In genomic region chr14:49303952-49304516, GRCh38 we compare ENCODE assay signal across 11 cellular contexts.
DNase-seq lines count a peak whose midpoint lies in the region; ATAC-seq, FAIRE-seq and TF ChIP-seq lines count a peak whose summit lies in the region.
"Had no signal": no experiment of that assay in that cellular context is flagged by ENCODE, and none has a peak within 500 bp of the region (broad histone marks: within the 10 kb centered on the region; RNA-seq: fewer than 3 reads in every experiment).

No MANE protein-coding gene starts in this region.

- ATAC-seq in GM12878, result 0 out of 3 replicates have a peak, but pooled peaks have one; percentile 31
- ATAC-seq in HepG2, result no peak
- ATAC-seq in left ventricle myocardium superior, result no peak
- ATAC-seq: Panc1 had no signal

- H2AFZ ChIP-seq in GM12878 (ENCODE audit: control insufficient read depth, low read depth, low read length) (no peak overlapping the region), HepG2 (ENCODE audit: low read length) (no peak overlapping the region)

- peak; percentile 20 for DNase-seq in ELR (ENCODE audit: low read depth)
- peak; percentile 42 for DNase-seq in NB4 (ENCODE audit: low read depth)
- no peak for DNase-seq in GM12878 (ENCODE audit: low read depth, low spot score)
- DNase-seq in HepG2 (ENCODE audit: low spot score), result no peak
- DNase-seq in activated effector memory CD4-positive, alpha-beta T cell treated with anti-CD3 and anti-CD28 coated beads, Interleukin-2, amount 50 U/mL, for 16 hours, result no peak
- DNase-seq in activated CD4-positive, CD25-positive, alpha-beta regulatory T cell treated with anti-CD3 and anti-CD28 coated beads, Interleukin-2, amount 50 U/mL, for 72 hours, result no peak
- no peak for DNase-seq in central memory CD4-positive, alpha-beta T cell
- no peak for DNase-seq in left ventricle myocardium superior
- DNase-seq: activated naive CD8-positive, alpha-beta T cell treated with anti-CD3 and anti-CD28 coated beads, Interleukin-2, amount 10 ng/mL, durations not matched to agents 7 days and 5 days had no signal

- intact Hi-C loops in GM12878 (cut with micrococcal nuclease; ENCODE audit: unreplicated experiment) (no loop called here), HepG2 (cut with micrococcal nuclease; ENCODE audit: unreplicated experiment) (no loop called here), left ventricle myocardium superior (cut with micrococcal nuclease) (no loop called here)

- SMC1A ChIA-PET in GM12878 (lab: Charles Lee; ENCODE audit: uncharacterized antibody, unreplicated experiment), result no interaction called here

- H4K20me1 ChIP-seq in GM12878 (ENCODE audit: control insufficient read depth, insufficient read depth) (no peaks in the 10 kb centered on the region), HepG2 (ENCODE audit: insufficient read depth, low read length) (no peaks in the 10 kb centered on the region)

- no peaks in the 10 kb centered on the region for H3K27me3 ChIP-seq in GM12878 (replicated peaks in 1 of 2; ENCODE audit: control insufficient read depth in 2 of 2, insufficient read depth in 2 of 2, low read length in 1 of 2)
- H3K27me3 ChIP-seq in HepG2 (ENCODE audit: control insufficient read depth in 1 of 2, insufficient read depth in 2 of 2, low read length in 2 of 2), result no peaks in the 10 kb centered on the region

- TF ChIP-seq RAD21 in GM12878 (IDR thresholded peaks at IDR 0.05; ENCODE audit: insufficient read depth, low read depth, low read length) (no peak), HepG2 (CRISPR knock-in tag; IDR thresholded peaks at IDR 0.05) (no peak)

- H3K79me2 ChIP-seq in GM12878 (ENCODE audit: control insufficient read depth, insufficient read depth, low read length) (no peaks in the 10 kb centered on the region), HepG2 (ENCODE audit: insufficient read depth, low read length) (no peaks in the 10 kb centered on the region)

- H3K4me3 ChIP-seq in NB4 (ENCODE audit: low read depth, low read length) (no peak overlapping the region), GM12878 (no peak overlapping the region), HepG2 (replicated peaks in 1 of 3; ENCODE audit: insufficient read depth in 1 of 3, low read depth in 2 of 3, low read length in 3 of 3) (no peak overlapping the region)
- H3K4me3 ChIP-seq: lung had no signal

- H3K36me3 ChIP-seq in GM12878 (ENCODE audit: control insufficient read depth in 2 of 2, insufficient read depth in 2 of 2, low read length in 1 of 2) (no peaks in the 10 kb centered on the region), HepG2 (replicated peaks in 1 of 2; ENCODE audit: control insufficient read depth in 1 of 2, insufficient read depth in 2 of 2, low read length in 2 of 2) (no peaks in the 10 kb centered on the region)

- H3K9me3 ChIP-seq in GM12878 (replicated peaks; ENCODE audit: control insufficient read depth, insufficient read depth, low read length), result no peaks in the 10 kb centered on the region
- H3K9me3 ChIP-seq in HepG2 (ENCODE audit: low read length), result no peaks in the 10 kb centered on the region

- POLR2A ChIA-PET in GM12878 (lab: Charles Lee), result no interaction called here
- POLR2A ChIA-PET in HepG2 (lab: Yijun Ruan, JAX), result no interaction called here

- TF ChIP-seq CTCF in NB4 (IDR thresholded peaks at IDR 0.05; ENCODE audit: low read depth, low read length) (no peak), GM12878 (IDR thresholded peaks at IDR 0.05 in 2 of 3, conservative IDR thresholded peaks at IDR 0.05 in 1 of 3; ENCODE audit: control insufficient read depth in 2 of 3, extremely low read depth in 1 of 3, insufficient read depth in 1 of 3, low read depth in 3 of 3, low read length in 3 of 3) (no peak), HepG2 (CRISPR knock-in tag; IDR thresholded peaks at IDR 0.05) (no peak)

- RAD21 ChIA-PET in GM12878 (lab: Charles Lee; ENCODE audit: unreplicated experiment), result no interaction called here

- WGBS in GM12878 (ENCODE audit: insufficient coverage, insufficient replicate concordance, low lambda C conversion rate, missing lambda C conversion rate), result 0% methylated on average over 5 of the region's 5 CpGs
- WGBS in HepG2 (ENCODE audit: low lambda C conversion rate), result 27% methylated on average over 5 of the region's 5 CpGs

- H3K4me2 ChIP-seq in GM12878 (ENCODE audit: control insufficient read depth, insufficient read depth) (no peak overlapping the region), HepG2 (ENCODE audit: low read depth, low read length) (no peak overlapping the region)

- H3K27ac ChIP-seq in GM12878 (ENCODE audit: control insufficient read depth, insufficient read depth), result no peak overlapping the region
- H3K27ac ChIP-seq in HepG2 (ENCODE audit: extremely low read length, insufficient read depth, low read length), result no peak overlapping the region

- H3K9ac ChIP-seq in GM12878 (ENCODE audit: control insufficient read depth, insufficient read depth, low read length), result no peak overlapping the region
- H3K9ac ChIP-seq in HepG2 (ENCODE audit: insufficient read depth, low read depth, low read length), result no peak overlapping the region

- TF ChIP-seq POLR2A in NB4 (IDR thresholded peaks at IDR 0.05; ENCODE audit: extremely low read depth, insufficient read length) (no peak), GM12878 (IDR thresholded peaks at IDR 0.05; ENCODE audit: low read depth, low read length) (no peak), HepG2 (IDR thresholded peaks at IDR 0.05; ENCODE audit: insufficient read depth in 1 of 2, low read depth in 2 of 2, low read length in 2 of 2) (no peak)

- BruUV-seq in GM12878 (replicated peaks; lab: Mats Ljungman, UMichigan), result no TSS peak
- no TSS peak for BruUV-seq in HepG2 (replicated peaks; lab: Mats Ljungman, UMichigan)

- in situ Hi-C loops in GM12878 (cut with MboI) (no loop called here), HepG2 (cut with HindIII; ENCODE audit: extremely low pct_ligation_motif_present, low pct_unique_long_range_greater_than_20kb) (no loop called here)

- no peaks in the 10 kb centered on the region for H3K4me1 ChIP-seq in GM12878 (ENCODE audit: control insufficient read depth, insufficient read depth, low read length)
- H3K4me1 ChIP-seq in HepG2 (ENCODE audit: insufficient read depth, low read length), result no peaks in the 10 kb centered on the region

- TF ChIP-seq EP300 in GM12878 (IDR thresholded peaks at IDR 0.05; ENCODE audit: borderline replicate concordance in 1 of 2, control insufficient read depth in 1 of 2, low read depth in 2 of 2, low read length in 2 of 2) (no peak), HepG2 (IDR thresholded peaks at IDR 0.05; ENCODE audit: low read depth in 2 of 2, low read length in 2 of 2) (no peak), HepG2 (CRISPR knock-in tag; IDR thresholded peaks at IDR 0.05; ENCODE audit: borderline replicate concordance) (no peak)

- CTCF ChIA-PET in GM12878 (lab: Yijun Ruan, JAX), result interaction anchor here (1.4 kb wide), 1 partner anchor 9 kb away, joined by 4 read pairs; no protein-coding TSS in a partner anchor
- CTCF ChIA-PET in HepG2 (lab: Yijun Ruan, JAX; ENCODE audit: low intra/inter-chr PET ratio, low total read pairs), result no interaction called here

- FAIRE-seq in GM12878 (lab: Jason Lieb, UNC) (no peak), HepG2 (lab: Jason Lieb, UNC) (no peak)

TF ChIP-seq in HepG2, 621 proteins besides CTCF, POLR2A, EP300 and RAD21 (continues in another document):
- TF ChIP-seq, protein P1, sequence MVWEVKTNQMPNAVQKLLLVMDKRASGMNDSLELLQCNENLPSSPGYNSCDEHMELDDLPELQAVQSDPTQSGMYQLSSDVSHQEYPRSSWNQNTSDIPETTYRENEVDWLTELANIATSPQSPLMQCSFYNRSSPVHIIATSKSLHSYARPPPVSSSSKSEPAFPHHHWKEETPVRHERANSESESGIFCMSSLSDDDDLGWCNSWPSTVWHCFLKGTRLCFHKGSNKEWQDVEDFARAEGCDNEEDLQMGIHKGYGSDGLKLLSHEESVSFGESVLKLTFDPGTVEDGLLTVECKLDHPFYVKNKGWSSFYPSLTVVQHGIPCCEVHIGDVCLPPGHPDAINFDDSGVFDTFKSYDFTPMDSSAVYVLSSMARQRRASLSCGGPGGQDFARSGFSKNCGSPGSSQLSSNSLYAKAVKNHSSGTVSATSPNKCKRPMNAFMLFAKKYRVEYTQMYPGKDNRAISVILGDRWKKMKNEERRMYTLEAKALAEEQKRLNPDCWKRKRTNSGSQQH (CRISPR knock-in tag; IDR thresholded peaks at IDR 0.05; ENCODE audit: low read depth), result no peak
- TF ChIP-seq MIER2 (CRISPR knock-in tag; IDR thresholded peaks at IDR 0.05) (peak; percentile 95), ISL2 (CRISPR knock-in tag; IDR thresholded peaks at IDR 0.05) (no peak), ZNF775 (CRISPR knock-in tag; IDR thresholded peaks at IDR 0.05; ENCODE audit: borderline replicate concordance) (no peak), FOXO1 (CRISPR knock-in tag; IDR thresholded peaks at IDR 0.05) (no peak), ATAD3A (CRISPR knock-in tag; IDR thresholded peaks at IDR 0.05) (no peak), ZNF20 (CRISPR knock-in tag; IDR thresholded peaks at IDR 0.05) (no peak), NFRKB (IDR thresholded peaks at IDR 0.05) (no peak), EHMT2 (IDR thresholded peaks at IDR 0.05; ENCODE audit: borderline replicate concordance, low read depth, low read length) (peak; percentile 90), SP2 (CRISPR knock-in tag; IDR thresholded peaks at IDR 0.05) (no peak), NFIC (IDR thresholded peaks at IDR 0.05; ENCODE audit: low read length) (no peak), TIGD3 (CRISPR knock-in tag; IDR thresholded peaks at IDR 0.05; ENCODE audit: borderline replicate concordance) (no peak), ZNF776 (CRISPR knock-in tag; IDR thresholded peaks at IDR 0.05) (no peak), ZNF274 (CRISPR knock-in tag; IDR thresholded peaks at IDR 0.05) (no peak), HDAC2 (CRISPR knock-in tag; IDR thresholded peaks at IDR 0.05) (0 out of 2 replicates have a peak, but pooled peaks have one; percentile 22), SOX5 (CRISPR knock-in tag; IDR thresholded peaks at IDR 0.05; ENCODE audit: borderline replicate concordance) (no peak), MATR3 (CRISPR knock-in tag; IDR thresholded peaks at IDR 0.05) (no peak), ATRX (CRISPR knock-in tag; IDR thresholded peaks at IDR 0.05; ENCODE audit: borderline replicate concordance) (no peak), NRL (CRISPR knock-in tag; IDR thresholded peaks at IDR 0.05; ENCODE audit: borderline replicate concordance) (no peak), MIER3 (CRISPR knock-in tag; IDR thresholded peaks at IDR 0.05; ENCODE audit: borderline replicate concordance) (no peak)

Comparison
In these comparisons a context has a peak if more than half of its experiments do, and no peak if none do; other contexts are left out.
1. DNase-seq: peak in ELR (single experiment) and NB4 (single experiment); none in GM12878 (single experiment), HepG2 (single experiment), activated effector memory CD4-positive, alpha-beta T cell treated with anti-CD3 and anti-CD28 coated beads, Interleukin-2, amount 50 U/mL, for 16 hours (single experiment), activated CD4-positive, CD25-positive, alpha-beta regulatory T cell treated with anti-CD3 and anti-CD28 coated beads, Interleukin-2, amount 50 U/mL, for 72 hours (single experiment), central memory CD4-positive, alpha-beta T cell (single experiment) and left ventricle myocardium superior (single experiment).